26 cellular contexts compared by ENCODE assay signal in genomic region chr12:131908082-131908715, GRCh38.
"Had no signal": no experiment of that assay in that cellular context is flagged by ENCODE, and none has a peak within 500 bp of the region (broad histone marks: within the 10 kb centered on the region; RNA-seq: fewer than 3 reads in every experiment).

No MANE protein-coding gene starts in this region.

- H3K27me3 ChIP-seq: adrenal gland, ascending aorta, colonic mucosa, dorsolateral prefrontal cortex, hepatocyte, upper lobe of right lung had no signal

- H3K27ac Mint-ChIP-seq: activated naive CD8-positive, alpha-beta T cell; activated T-cell treated with anti-CD3 and anti-CD28 coated beads, Interleukin-2, amount 50 U/mL, for 24 hours; activated T-helper 2 cell treated with anti-CD3 and anti-CD28 coated beads, Interferon-gamma antibody, Interleukin-2, Interleukin-4, amounts not matched to agents 10 μg/mL and 5 μg/mL and 100 μg/mL, durations not matched to agents 14 hours and 24 hours and 36 hours; immature natural killer cell; memory B cell; nephron progenitor cell had no signal

- H2AFZ ChIP-seq: hepatocyte had no signal

- ATAC-seq: effector memory CD8-positive, alpha-beta T cell; esophagus mucosa; sciatic nerve; upper lobe of right lung had no signal

- H3K9me3 Mint-ChIP-seq: activated T-cell treated with anti-CD3 and anti-CD28 coated beads, Interleukin-2, amount 50 U/mL, for 24 hours; activated T-helper 2 cell treated with anti-CD3 and anti-CD28 coated beads, Interferon-gamma antibody, Interleukin-2, Interleukin-4, amounts not matched to agents 10 μg/mL and 5 μg/mL and 100 μg/mL, durations not matched to agents 14 hours and 24 hours and 36 hours; central memory CD8-positive, alpha-beta T cell; effector memory CD8-positive, alpha-beta T cell; immature natural killer cell; memory B cell; nephron progenitor cell had no signal

- FAIRE-seq: endothelial cell of umbilical vein had no signal

- H3K4me2 ChIP-seq: hepatocyte, smooth muscle cell had no signal

- DNase-seq: activated naive CD4-positive, alpha-beta T cell; activated T-cell treated with anti-CD3 and anti-CD28 coated beads, Interleukin-2, amount 50 U/mL, for 24 hours; colonic mucosa; dorsolateral prefrontal cortex; effector memory CD8-positive, alpha-beta T cell; foreskin melanocyte; immature natural killer cell; kidney glomerular epithelial cell; nephron progenitor cell; nucleus accumbens; stimulated activated CD4-positive, alpha-beta T cell treated with anti-CD3 and anti-CD28 coated beads, Interleukin-2, amount 100 ng/mL, for 48 hours; stimulated activated CD8-positive, alpha-beta memory T cell treated with anti-CD3 and anti-CD28 coated beads, Interleukin-4, amount 100 ng/mL, for 48 hours; stimulated activated naive CD4-positive, alpha-beta T cell; T-helper 9 cell; upper lobe of right lung had no signal

- H3K27me3 Mint-ChIP-seq: activated naive CD8-positive, alpha-beta T cell; activated T-cell treated with anti-CD3 and anti-CD28 coated beads, Interleukin-2, amount 50 U/mL, for 24 hours; central memory CD8-positive, alpha-beta T cell; effector memory CD8-positive, alpha-beta T cell; memory B cell had no signal

- H3K4me1 ChIP-seq: colonic mucosa had no signal

- H3K36me3 Mint-ChIP-seq: activated naive CD8-positive, alpha-beta T cell; immature natural killer cell had no signal

- H3K4me3 ChIP-seq: adrenal gland, ascending aorta, colonic mucosa, dorsolateral prefrontal cortex, hepatocyte, smooth muscle cell, upper lobe of right lung had no signal

- H3K9me3 ChIP-seq: adrenal gland, ascending aorta, colonic mucosa, upper lobe of right lung had no signal

- H3K27ac ChIP-seq: adrenal gland, ascending aorta, colonic mucosa, dorsolateral prefrontal cortex, hepatocyte, upper lobe of right lung had no signal

- H3K4me3 Mint-ChIP-seq: activated naive CD8-positive, alpha-beta T cell; activated T-cell treated with anti-CD3 and anti-CD28 coated beads, Interleukin-2, amount 50 U/mL, for 24 hours; central memory CD8-positive, alpha-beta T cell; effector memory CD8-positive, alpha-beta T cell; immature natural killer cell; memory B cell; nephron progenitor cell had no signal

- H3K4me1 Mint-ChIP-seq: nephron progenitor cell had no signal
